Comparison of ENCODE assay signal across 22 cellular contexts in the genomic region with DNA sequence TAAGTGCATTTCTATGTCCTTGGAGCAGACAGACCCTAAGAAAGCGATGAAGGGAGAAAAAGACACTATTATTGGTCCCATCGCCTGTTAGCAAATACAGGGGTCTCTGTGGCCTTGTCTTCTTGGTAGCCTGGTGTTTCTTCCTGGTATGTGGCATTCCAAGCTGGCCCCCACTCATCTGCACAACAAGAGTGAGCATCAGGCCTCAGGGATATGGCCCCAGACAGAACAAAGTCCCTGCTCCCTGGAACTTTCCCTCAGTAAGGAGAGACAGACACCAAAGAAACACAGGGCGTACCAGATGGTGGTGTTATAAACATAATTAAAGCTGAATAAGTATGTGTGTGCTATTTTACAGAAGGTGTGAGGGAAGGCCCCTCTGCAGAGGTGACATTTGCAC.
"Had no signal": no experiment of that assay in that cellular context is flagged by ENCODE, and none has a peak within 500 bp of the region (broad histone marks: within the 10 kb centered on the region; RNA-seq: fewer than 3 reads in every experiment).

No MANE protein-coding gene starts in this region.

- H3K36me3 Mint-ChIP-seq: activated CD8-positive, alpha-beta memory T cell treated with anti-CD3 and anti-CD28 coated beads, Interleukin-2, amount 10 ng/mL, durations not matched to agents 7 days and 5 days; activated naive CD4-positive, alpha-beta T cell treated with anti-CD3 and anti-CD28 coated beads, Interleukin-2, amount 10 ng/mL, durations not matched to agents 7 days and 5 days; stimulated activated memory B cell treated with anti-CD40 and anti-IgM and Interleukin-4, amounts not matched to agents 10 μg/mL and 1 μg/mL and 100 μg/mL, for 72 hours had no signal

- H3K4me1 ChIP-seq: colonic mucosa, esophagus muscularis mucosa, parathyroid adenoma, transverse colon had no signal

- H3K27me3 Mint-ChIP-seq: activated CD4-positive, alpha-beta T cell treated with anti-CD3 and anti-CD28 coated beads, Interleukin-2, amount 10 ng/mL, durations not matched to agents 24 days and 14 days; activated CD8-positive, alpha-beta memory T cell treated with anti-CD3 and anti-CD28 coated beads, Interleukin-2, amount 10 ng/mL, durations not matched to agents 7 days and 5 days; activated CD8-positive, alpha-beta T cell treated with anti-CD3 and anti-CD28 coated beads for 36 hours; activated naive CD4-positive, alpha-beta T cell treated with anti-CD3 and anti-CD28 coated beads, Interleukin-2, amount 10 ng/mL, durations not matched to agents 7 days and 5 days; stimulated activated memory B cell treated with anti-CD40 and anti-IgM and Interleukin-4, amounts not matched to agents 10 μg/mL and 1 μg/mL and 100 μg/mL, for 72 hours had no signal

- H3K27me3 ChIP-seq: colonic mucosa, esophagus muscularis mucosa, transverse colon had no signal

- H3K4me2 ChIP-seq: smooth muscle cell had no signal

- H3K4me3 ChIP-seq: colonic mucosa, esophagus muscularis mucosa, smooth muscle cell, transverse colon had no signal

- ATAC-seq: activated CD4-positive, CD25-positive, alpha-beta regulatory T cell treated with anti-CD3 and anti-CD28 coated beads, Interleukin-2, amount 50 U/mL, for 24 hours; activated CD8-positive, alpha-beta memory T cell treated with anti-CD3 and anti-CD28 coated beads, Interleukin-2, amount 10 ng/mL, durations not matched to agents 7 days and 5 days; activated CD8-positive, alpha-beta T cell treated with anti-CD3 and anti-CD28 coated beads for 36 hours; left colon; sciatic nerve; stimulated activated memory B cell treated with anti-CD40 and anti-IgM and Interleukin-4, amounts not matched to agents 10 μg/mL and 1 μg/mL and 100 μg/mL, for 72 hours had no signal

- H3K36me3 ChIP-seq: colonic mucosa, esophagus muscularis mucosa, transverse colon had no signal

- H3K9ac ChIP-seq: parathyroid adenoma had no signal

- H2AFZ ChIP-seq: parathyroid adenoma had no signal

- H3K4me3 Mint-ChIP-seq: activated CD4-positive, alpha-beta T cell treated with anti-CD3 and anti-CD28 coated beads, Interleukin-2, amount 10 ng/mL, durations not matched to agents 24 days and 14 days; activated CD8-positive, alpha-beta memory T cell treated with anti-CD3 and anti-CD28 coated beads, Interleukin-2, amount 10 ng/mL, durations not matched to agents 7 days and 5 days; activated CD8-positive, alpha-beta T cell treated with anti-CD3 and anti-CD28 coated beads for 36 hours; activated naive CD4-positive, alpha-beta T cell treated with anti-CD3 and anti-CD28 coated beads, Interleukin-2, amount 10 ng/mL, durations not matched to agents 7 days and 5 days; nephron progenitor cell; stimulated activated memory B cell treated with anti-CD40 and anti-IgM and Interleukin-4, amounts not matched to agents 10 μg/mL and 1 μg/mL and 100 μg/mL, for 72 hours had no signal

- H3K4me1 Mint-ChIP-seq: activated CD4-positive, alpha-beta T cell treated with anti-CD3 and anti-CD28 coated beads, Interleukin-2, amount 10 ng/mL, durations not matched to agents 24 days and 14 days; activated CD8-positive, alpha-beta memory T cell treated with anti-CD3 and anti-CD28 coated beads, Interleukin-2, amount 10 ng/mL, durations not matched to agents 7 days and 5 days; activated naive CD4-positive, alpha-beta T cell treated with anti-CD3 and anti-CD28 coated beads, Interleukin-2, amount 10 ng/mL, durations not matched to agents 7 days and 5 days; stimulated activated memory B cell treated with anti-CD40 and anti-IgM and Interleukin-4, amounts not matched to agents 10 μg/mL and 1 μg/mL and 100 μg/mL, for 72 hours had no signal

- H3K9me3 Mint-ChIP-seq: activated CD4-positive, alpha-beta T cell treated with anti-CD3 and anti-CD28 coated beads, Interleukin-2, amount 10 ng/mL, durations not matched to agents 24 days and 14 days; activated CD8-positive, alpha-beta T cell treated with anti-CD3 and anti-CD28 coated beads for 36 hours; activated naive CD4-positive, alpha-beta T cell treated with anti-CD3 and anti-CD28 coated beads, Interleukin-2, amount 10 ng/mL, durations not matched to agents 7 days and 5 days; nephron progenitor cell; stimulated activated memory B cell treated with anti-CD40 and anti-IgM and Interleukin-4, amounts not matched to agents 10 μg/mL and 1 μg/mL and 100 μg/mL, for 72 hours had no signal

- H3K27ac Mint-ChIP-seq: activated CD4-positive, alpha-beta T cell treated with anti-CD3 and anti-CD28 coated beads, Interleukin-2, amount 10 ng/mL, durations not matched to agents 24 days and 14 days; activated CD8-positive, alpha-beta memory T cell treated with anti-CD3 and anti-CD28 coated beads, Interleukin-2, amount 10 ng/mL, durations not matched to agents 7 days and 5 days; activated CD8-positive, alpha-beta T cell treated with anti-CD3 and anti-CD28 coated beads for 36 hours; activated naive CD4-positive, alpha-beta T cell treated with anti-CD3 and anti-CD28 coated beads, Interleukin-2, amount 10 ng/mL, durations not matched to agents 7 days and 5 days; nephron progenitor cell; stimulated activated memory B cell treated with anti-CD40 and anti-IgM and Interleukin-4, amounts not matched to agents 10 μg/mL and 1 μg/mL and 100 μg/mL, for 72 hours had no signal

- DNase-seq: activated CD4-positive, alpha-beta T cell treated with anti-CD3 and anti-CD28 coated beads, Interleukin-2, amount 10 ng/mL, durations not matched to agents 24 days and 14 days; activated CD8-positive, alpha-beta memory T cell treated with anti-CD3 and anti-CD28 coated beads, Interleukin-2, amount 10 ng/mL, durations not matched to agents 7 days and 5 days; activated effector memory CD4-positive, alpha-beta T cell treated with anti-CD3 and anti-CD28 coated beads, Interleukin-2, amount 50 U/mL, for 16 hours; activated naive CD4-positive, alpha-beta T cell treated with anti-CD3 and anti-CD28 coated beads, Interleukin-2, amount 10 ng/mL, durations not matched to agents 7 days and 5 days; activated T-cell treated with anti-CD3 and anti-CD28 coated beads for 4 hours; amygdala; colonic mucosa; glutamatergic neuron; hypothalamus; left colon; mesenchymal stem cell; nephron progenitor cell; nucleus accumbens; stimulated activated CD4-positive, alpha-beta T cell treated with anti-CD3 and anti-CD28 coated beads, Interleukin-15, amount 100 ng/mL, for 24 hours; transverse colon had no signal

- H3K9me3 ChIP-seq: colonic mucosa, esophagus muscularis mucosa, transverse colon had no signal

- H3K27ac ChIP-seq: colonic mucosa, esophagus muscularis mucosa, parathyroid adenoma, transverse colon had no signal
